In genomic region chr4:140149851-140150635, GRCh38 we compare ENCODE assay signal across 8 cellular contexts. TPM values are rescaled to one million over a fixed set of nuclear protein-coding genes. Genes with fewer than 3 reads are reported as not detected.
DNase-seq lines count a peak whose midpoint lies in the region; ATAC-seq, FAIRE-seq and TF ChIP-seq lines count a peak whose summit lies in the region.

No MANE protein-coding gene starts in this region.

- peak overlapping the region in 3 of 4 experiments; percentile 65 to 82 (median 66); a peak in 6 of 7 replicates for H3K9ac ChIP-seq in H1 (replicated peaks in 1 of 4; ENCODE audit: extremely low read depth in 1 of 4, low read depth in 3 of 4, low read length in 3 of 4)

- H3K4me3 ChIP-seq in AG09309 (ENCODE audit: control insufficient read depth, low read depth, low read length), result peak overlapping the region; percentile 78
- H3K4me3 ChIP-seq in H1 (ENCODE audit: extremely low read depth in 1 of 4, insufficient read depth in 2 of 4, low read depth in 3 of 4, low read length in 4 of 4), result peak overlapping the region; percentile 86 to 98 (median 94)

- TF ChIP-seq RAD21 in H1 (IDR thresholded peaks at IDR 0.05 in 1 of 2, conservative IDR thresholded peaks at IDR 0.05 in 1 of 2; ENCODE audit: low read depth in 2 of 2, low read length in 2 of 2), result peak; percentile 10 to 11; a peak in 1 of 4 replicates

- 6% methylated on average over 20 of the region's 20 CpGs; no CpG with 5 or more reads in 1 of the 2 experiments for WGBS in H1 (ENCODE audit: extremely low coverage in 1 of 2, insufficient coverage in 1 of 2, insufficient read length in 1 of 2, insufficient replicate concordance in 2 of 2, low coverage in 1 of 2, low lambda C conversion rate in 2 of 2, missing lambda C conversion rate in 1 of 2), 2 experiments

- no peak overlapping the region for H2BK15ac ChIP-seq in H1 (ENCODE audit: low read length)

- H2BK120ac ChIP-seq in H1 (replicated peaks; ENCODE audit: low read depth, low read length), result peak overlapping the region; percentile 22

- H4K91ac ChIP-seq in H1 (replicated peaks; ENCODE audit: insufficient read length, low read length), result peak overlapping the region; percentile 32

- peak overlapping the region; percentile 76 for H3K27ac ChIP-seq in H1 (ENCODE audit: low read depth, low read length)

- peak overlapping the region; percentile 35 for H3K56ac ChIP-seq in H1 (replicated peaks; ENCODE audit: insufficient read length, low read depth, low read length)

- H2AK5ac ChIP-seq in H1 (ENCODE audit: low read depth, low read length), result no peak overlapping the region

- DNase-seq in AG09309 (ENCODE audit: low read depth) (no peak), NCI-H510A treated with DMSO at 0.1 percent for 48 hours (lab: John Stamatoyannopoulos, UW) (peak; percentile 61), H1 (ENCODE audit: low read depth in 1 of 2, low spot score in 2 of 2) (peak in 1 of 2 experiments; percentile 73), medulla oblongata (ENCODE audit: extremely low spot score) (peak; percentile 69)
- DNase-seq in activated CD8-positive, alpha-beta memory T cell treated with anti-CD3 and anti-CD28 coated beads for 24 hours, result peak; percentile 78
- peak; percentile 32 for DNase-seq in stimulated activated CD8-positive, alpha-beta memory T cell treated with anti-CD3 and anti-CD28 coated beads, Interleukin-15, amount 100 ng/mL, for 1 hour (ENCODE audit: low read depth)

- peak overlapping the region; percentile 73; the same call in 1 of the 2 replicates for H2AFZ ChIP-seq in H1 (ENCODE audit: low read length)

- H2BK12ac ChIP-seq in H1 (ENCODE audit: low read depth, low read length), result peak overlapping the region; percentile 61; the same call in 1 of the 2 replicates

- peak overlapping the region; percentile 73 to 94 for H3K4me2 ChIP-seq in H1 (ENCODE audit: insufficient read depth in 1 of 2, low read depth in 2 of 2, low read length in 2 of 2)

- TF ChIP-seq EP300 in H1 (IDR thresholded peaks at IDR 0.05; ENCODE audit: borderline replicate concordance in 1 of 2, low read depth in 2 of 2, low read length in 2 of 2), result no peak

- H3K36me3 ChIP-seq in H1 (ENCODE audit: control insufficient read depth in 2 of 4, insufficient read depth in 4 of 4, low read length in 3 of 4), result no peaks in the 10 kb centered on the region

- H3K27me3 ChIP-seq in H1 (replicated peaks in 1 of 4; ENCODE audit: control insufficient read depth in 3 of 4, extremely low read depth in 1 of 4, insufficient read depth in 3 of 4, low read length in 3 of 4), result peaks cover 0 to 3% (median 1%) of the 10 kb centered on the region in 4 experiments; a peak in 3 of 7 replicates

- TF ChIP-seq CTCF in AG09309 (IDR thresholded peaks at IDR 0.05; ENCODE audit: control insufficient read depth, insufficient read depth, low read depth, low read length, missing control alignments) (no peak), H1 (IDR thresholded peaks at IDR 0.05; ENCODE audit: control extremely low read depth in 1 of 3, insufficient read depth in 1 of 3, low read depth in 1 of 3, low read length in 3 of 3) (no peak)

- ATAC-seq in GM21717 (IDR thresholded peaks at IDR 0.05; ENCODE audit: unreplicated experiment) (peak; percentile 47), HG03521 (IDR thresholded peaks at IDR 0.05; ENCODE audit: unreplicated experiment) (no peak)

- H2BK5ac ChIP-seq in H1 (ENCODE audit: low read depth, low read length), result peak overlapping the region; percentile 91

- no peak overlapping the region for H3K14ac ChIP-seq in H1 (ENCODE audit: insufficient read length)

- H3K23me2 ChIP-seq in H1 (ENCODE audit: low read depth, low read length), result peaks cover 22% of the 10 kb centered on the region; the same call in 1 of the 2 replicates

- no peaks in the 10 kb centered on the region; a peak in 1 of 4 replicates for H3K79me2 ChIP-seq in H1 (ENCODE audit: control insufficient read depth in 1 of 2, insufficient read depth in 2 of 2, low read length in 2 of 2)

- peaks cover 1 to 12% (median 4%) of the 10 kb centered on the region in 4 experiments; a peak in 5 of 7 replicates for H3K4me1 ChIP-seq in H1 (replicated peaks in 1 of 4; ENCODE audit: control insufficient read depth in 3 of 4, insufficient read depth in 4 of 4, low read length in 3 of 4)

- no peaks in the 10 kb centered on the region for H4K20me1 ChIP-seq in H1 (replicated peaks in 1 of 2; ENCODE audit: control insufficient read depth in 1 of 2, insufficient read depth in 2 of 2, low read length in 2 of 2)

- H3K18ac ChIP-seq in H1 (ENCODE audit: extremely low read depth, low read length), result peak overlapping the region; percentile 97

- CTCF ChIA-PET in H1 (lab: Charles Lee; ENCODE audit: partially characterized antibody), result interaction anchor here (0.6 to 2.0 kb wide), 5 partner anchors 26 to 120 kb away, joined by 4 to 5 read pairs (median 4); no protein-coding TSS in a partner anchor

- H3K79me1 ChIP-seq in H1 (ENCODE audit: low read depth, low read length), result no peaks in the 10 kb centered on the region; the same call in 1 of the 2 replicates

- peak overlapping the region; percentile 69; the same call in 1 of the 2 replicates for H4K8ac ChIP-seq in H1 (ENCODE audit: extremely low read depth, insufficient read depth, low read length)

- H3K23ac ChIP-seq in H1 (ENCODE audit: insufficient read length), result no peak overlapping the region

- H2BK20ac ChIP-seq in H1 (ENCODE audit: low read length), result no peak overlapping the region

- FAIRE-seq in H1 (lab: Jason Lieb, UNC), result no peak

- H3K9me3 ChIP-seq in H1 (ENCODE audit: insufficient read depth in 2 of 2, low read depth in 1 of 2, low read length in 1 of 2), result no peaks in the 10 kb centered on the region

- POLR2A ChIA-PET in H1 (lab: Charles Lee; ENCODE audit: partially characterized antibody), result interaction anchor here (0.8 to 3.6 kb wide), 13 partner anchors 10 to 415 kb away, joined by 3 to 25 read pairs (median 5); no protein-coding TSS in a partner anchor

- no peak; a peak in 1 of 3 replicates for TF ChIP-seq POLR2A in H1 (IDR thresholded peaks at IDR 0.05; ENCODE audit: control extremely low read depth in 1 of 2, low read depth in 2 of 2, low read length in 2 of 2)

- no peak overlapping the region for H3K4ac ChIP-seq in H1 (replicated peaks; ENCODE audit: insufficient read length, low read depth, low read length)

- peak overlapping the region; percentile 87 for H4K5ac ChIP-seq in H1 (ENCODE audit: insufficient read length, low read depth, low read length)

TF ChIP-seq in H1, 55 proteins besides CTCF, POLR2A, EP300 and RAD21:
- TF ChIP-seq SAP30 (IDR thresholded peaks at IDR 0.05; ENCODE audit: insufficient read depth, insufficient replicate concordance, low read length) (peak; percentile 75), TAF1 (IDR thresholded peaks at IDR 0.05; ENCODE audit: low read depth, low read length) (peak; percentile 40; the same call in 1 of the 2 replicates), SUZ12 (IDR thresholded peaks at IDR 0.05; ENCODE audit: low read length) (no peak)

RNA-seq across cellular contexts. Expression of gene MAML3, which starts 3.9 kb away (rescaled TPM):
- 5.6 and 5.7 TPM in 2 replicates for total RNA-seq in H1 (2021; fragmentation: NEBNext Ultra II Directional; extraction: Animal tissue kit (Norgen Biotek cat#: 25700))
- 2.1 and 2.7 TPM in 2 replicates for polyA plus RNA-seq in H1 (2011; rRNA removed)
- polyA plus RNA-seq in H1 (2011; cell fraction: cytosol; rRNA removed), result 3.0 TPM
- polyA plus RNA-seq in H1 (2011; cell fraction: nucleus; rRNA removed), result 3.8 TPM
- polyA plus RNA-seq in H1 (2012, experiment 1 of 2), result 2.1 to 2.6 TPM (median 2.2 TPM) in 4 replicates
- 0.34 TPM for polyA plus RNA-seq in H1 (2012, experiment 2 of 2)
- 4.8 TPM for polyA plus RNA-seq in H1 (2013, experiment 1 of 2)
- polyA plus RNA-seq in H1 (2013, experiment 2 of 2), result 4.9 TPM
- 4.6 and 6.1 TPM in 2 replicates for polyA minus RNA-seq in H1 (2011; rRNA and poly(A)+ RNA removed)
- polyA minus RNA-seq in H1 (2011; cell fraction: cytosol; rRNA and poly(A)+ RNA removed), result 4.1 TPM
- polyA minus RNA-seq in H1 (2011; cell fraction: nucleus; rRNA and poly(A)+ RNA removed), result 11.6 TPM
